16 cellular contexts compared by ENCODE assay signal in genomic region chr11:66557733-66558326, GRCh38. TPM values are rescaled to one million over a fixed set of nuclear protein-coding genes. Genes with fewer than 3 reads are reported as not detected.
DNase-seq lines count a peak whose midpoint lies in the region; ATAC-seq, FAIRE-seq and TF ChIP-seq lines count a peak whose summit lies in the region.
"Had no signal": no experiment of that assay in that cellular context is flagged by ENCODE, and none has a peak within 500 bp of the region (broad histone marks: within the 10 kb centered on the region; RNA-seq: fewer than 3 reads in every experiment).

No MANE protein-coding gene starts in this region.

- no peak overlapping the region for H3K9ac ChIP-seq in IMR-90 (ENCODE audit: low read depth, low read length)
- H3K9ac ChIP-seq in H1 (replicated peaks in 1 of 4; ENCODE audit: extremely low read depth in 1 of 4, low read depth in 3 of 4, low read length in 3 of 4), result no peak overlapping the region
- H3K9ac ChIP-seq: GM23248 had no signal

- WGBS in IMR-90 (ENCODE audit: extremely low coverage in 2 of 2, insufficient read length in 1 of 2), 2 experiments, result 86% methylated on average over 12 of the region's 24 CpGs; no CpG with 5 or more reads in 1 of the 2 experiments
- WGBS in H1 (ENCODE audit: extremely low coverage in 1 of 2, insufficient coverage in 1 of 2, insufficient read length in 1 of 2, insufficient replicate concordance in 2 of 2, low coverage in 1 of 2, low lambda C conversion rate in 2 of 2, missing lambda C conversion rate in 1 of 2), 2 experiments, result 94% methylated on average over 24 of the region's 24 CpGs; no CpG with 5 or more reads in 1 of the 2 experiments

- H2AFZ ChIP-seq in IMR-90 (replicated peaks; ENCODE audit: low read length, poor library complexity) (peak overlapping the region; percentile 8), H1 (ENCODE audit: low read length) (no peak overlapping the region)
- H2AFZ ChIP-seq: GM23248 had no signal

- no peak for TF ChIP-seq EP300 in H1 (IDR thresholded peaks at IDR 0.05; ENCODE audit: borderline replicate concordance in 1 of 2, low read depth in 2 of 2, low read length in 2 of 2)

- H3K27me3 ChIP-seq in IMR-90 (ENCODE audit: control insufficient read depth, insufficient read depth, low read length) (peaks cover 31% of the 10 kb centered on the region), H1 (replicated peaks in 1 of 4; ENCODE audit: control insufficient read depth in 3 of 4, extremely low read depth in 1 of 4, insufficient read depth in 3 of 4, low read length in 3 of 4) (no peaks in the 10 kb centered on the region), uterus (no peaks in the 10 kb centered on the region)
- H3K27me3 ChIP-seq: BE2C had no signal

- dilution Hi-C loops in IMR-90 (cut with HindIII; ENCODE audit: low sequenced_read_pairs, unreplicated experiment), result no loop called here

- TF ChIP-seq POLR2A in IMR-90 (IDR thresholded peaks at IDR 0.05; ENCODE audit: low read depth, low read length), result no peak
- TF ChIP-seq POLR2A in H1 (IDR thresholded peaks at IDR 0.05; ENCODE audit: control extremely low read depth in 1 of 2, low read depth in 2 of 2, low read length in 2 of 2), result no peak
- TF ChIP-seq POLR2A in uterus (IDR thresholded peaks at IDR 0.05), result no peak

- H4K5ac ChIP-seq in IMR-90 (ENCODE audit: low read depth, low read length), result no peak overlapping the region
- no peak overlapping the region for H4K5ac ChIP-seq in H1 (ENCODE audit: insufficient read length, low read depth, low read length)

- H3K9me3 ChIP-seq in IMR-90 (ENCODE audit: control insufficient read depth, insufficient read depth, low read length) (no peaks in the 10 kb centered on the region), H1 (ENCODE audit: insufficient read depth in 2 of 2, low read depth in 1 of 2, low read length in 1 of 2) (no peaks in the 10 kb centered on the region), uterus (no peaks in the 10 kb centered on the region)
- H3K9me3 ChIP-seq: BE2C had no signal

- TF ChIP-seq CTCF in IMR-90 (conservative IDR thresholded peaks at IDR 0.05; ENCODE audit: low read depth, low read length), result no peak
- no peak for TF ChIP-seq CTCF in H1 (IDR thresholded peaks at IDR 0.05; ENCODE audit: control extremely low read depth in 1 of 3, insufficient read depth in 1 of 3, low read depth in 1 of 3, low read length in 3 of 3)
- no peak for TF ChIP-seq CTCF in uterus (IDR thresholded peaks at IDR 0.05)
- TF ChIP-seq CTCF in GM20000 (IDR thresholded peaks at IDR 0.05; ENCODE audit: extremely low read depth, missing control alignments), result no peak

- no TSS peak for BruUV-seq in IMR-90 (replicated peaks; lab: Mats Ljungman, UMichigan)

- H2BK12ac ChIP-seq in H1 (ENCODE audit: low read depth, low read length), result no peak overlapping the region

- H3K18ac ChIP-seq in IMR-90 (ENCODE audit: low read depth, low read length) (no peak overlapping the region), H1 (ENCODE audit: extremely low read depth, low read length) (no peak overlapping the region)

- H3K4me1 ChIP-seq in IMR-90 (ENCODE audit: control insufficient read depth, insufficient read depth, low read length), result peaks cover 2% of the 10 kb centered on the region; the same call in 1 of the 2 replicates
- peaks cover 0 to 2% (median 0%) of the 10 kb centered on the region in 4 experiments; a peak in 1 of 7 replicates for H3K4me1 ChIP-seq in H1 (replicated peaks in 1 of 4; ENCODE audit: control insufficient read depth in 3 of 4, insufficient read depth in 4 of 4, low read length in 3 of 4)
- no peaks in the 10 kb centered on the region for H3K4me1 ChIP-seq in uterus
- H3K4me1 ChIP-seq: BE2C had no signal

- H3K9me1 ChIP-seq in IMR-90 (ENCODE audit: insufficient read depth, low read length), result no peaks in the 10 kb centered on the region

- H3K14ac ChIP-seq in IMR-90 (replicated peaks; ENCODE audit: low read depth, low read length) (no peak overlapping the region), H1 (ENCODE audit: insufficient read length) (no peak overlapping the region)

- H3K23me2 ChIP-seq in H1 (ENCODE audit: low read depth, low read length), result no peaks in the 10 kb centered on the region

- CTCF ChIA-PET in IMR-90 (lab: Yijun Ruan, JAX), result no interaction called here
- CTCF ChIA-PET in H1 (lab: Charles Lee; ENCODE audit: partially characterized antibody), result interaction anchor here (1.1 kb wide), 1 partner anchor 10 kb away, joined by 3 read pairs; no protein-coding TSS in a partner anchor

- ATAC-seq in IMR-90 (ENCODE audit: low read depth) (no peak), HG03139 (IDR thresholded peaks at IDR 0.05; ENCODE audit: unreplicated experiment) (no peak)

- H3K4ac ChIP-seq in IMR-90 (ENCODE audit: low read depth, low read length) (no peak overlapping the region), H1 (replicated peaks; ENCODE audit: insufficient read length, low read depth, low read length) (no peak overlapping the region)

- H3K27ac ChIP-seq in IMR-90 (ENCODE audit: insufficient read depth, low read length), result no peak overlapping the region
- no peak overlapping the region for H3K27ac ChIP-seq in H1 (ENCODE audit: low read depth, low read length)
- no peak overlapping the region for H3K27ac ChIP-seq in uterus
- H3K27ac ChIP-seq: C4-2B, GM23248 had no signal

- H3K56ac ChIP-seq in IMR-90 (ENCODE audit: extremely low read depth, insufficient read depth, low read length) (no peak overlapping the region), H1 (replicated peaks; ENCODE audit: insufficient read length, low read depth, low read length) (no peak overlapping the region)

- no peaks in the 10 kb centered on the region for H3K36me3 ChIP-seq in IMR-90 (ENCODE audit: control insufficient read depth, insufficient read depth, low read length)
- H3K36me3 ChIP-seq in H1 (ENCODE audit: control insufficient read depth in 2 of 4, insufficient read depth in 4 of 4, low read length in 3 of 4), result peaks cover 25 to 58% (median 47%) of the 10 kb centered on the region in 4 experiments
- no peaks in the 10 kb centered on the region for H3K36me3 ChIP-seq in uterus
- H3K36me3 ChIP-seq: BE2C had no signal

- intact Hi-C loops in IMR-90 (cut with micrococcal nuclease), result no loop called here
- intact Hi-C loops in posterior vena cava (cut with DNase I), result loop anchor here in 1 of 2 donors (2.0 kb wide), 1 partner anchor 45 kb away; no protein-coding TSS in a partner anchor
- intact Hi-C loops in uterus (cut with DNase I; ENCODE audit: low total_unique reads), result no loop called here

- DNase-seq in NCI-H2107 treated with DMSO at 0.1 percent for 48 hours (lab: John Stamatoyannopoulos, UW; ENCODE audit: unreplicated experiment), result peak; percentile 3
- no peak for DNase-seq in NCI-H2107 (lab: John Stamatoyannopoulos, UW)
- no peak for DNase-seq in IMR-90
- DNase-seq in H1 (ENCODE audit: low read depth in 1 of 2, low spot score in 2 of 2), result no peak
- peak; percentile 80 for DNase-seq in posterior vena cava (ENCODE audit: low spot score)
- no peak for DNase-seq in uterus
- no peak for DNase-seq in GM20000 (ENCODE audit: low spot score)
- DNase-seq: BE2C; CD4-positive, alpha-beta memory T cell; GM23248; H9 had no signal

- H3K79me1 ChIP-seq in IMR-90 (ENCODE audit: low read depth in 1 of 2, low read length in 2 of 2) (no peaks in the 10 kb centered on the region), H1 (ENCODE audit: low read depth, low read length) (no peaks in the 10 kb centered on the region)

- peak overlapping the region; percentile 50 for H2AK9ac ChIP-seq in IMR-90 (replicated peaks; ENCODE audit: low read depth, low read length, poor library complexity)

- H4K8ac ChIP-seq in IMR-90 (ENCODE audit: low read depth in 2 of 2, low read length in 2 of 2) (no peak overlapping the region), H1 (ENCODE audit: extremely low read depth, insufficient read depth, low read length) (no peak overlapping the region)

- H2BK5ac ChIP-seq in IMR-90 (ENCODE audit: low read depth, low read length, poor library complexity, severe bottlenecking) (no peak overlapping the region), H1 (ENCODE audit: low read depth, low read length) (no peak overlapping the region)

- no peak overlapping the region for H3K4me3 ChIP-seq in IMR-90 (ENCODE audit: insufficient read depth, low read depth, low read length)
- no peak overlapping the region for H3K4me3 ChIP-seq in H1 (ENCODE audit: extremely low read depth in 1 of 4, insufficient read depth in 2 of 4, low read depth in 3 of 4, low read length in 4 of 4)
- H3K4me3 ChIP-seq in uterus, result no peak overlapping the region
- H3K4me3 ChIP-seq: GM23248 had no signal

- no peak for FAIRE-seq in H1 (lab: Jason Lieb, UNC)
- FAIRE-seq: A204.1 had no signal

- in situ Hi-C loops in IMR-90 (cut with MboI; ENCODE audit: low sequenced_read_pairs), result no loop called here

- H2AK5ac ChIP-seq in IMR-90 (ENCODE audit: low read depth, low read length) (no peak overlapping the region), H1 (ENCODE audit: low read depth, low read length) (no peak overlapping the region)

- H2BK20ac ChIP-seq in IMR-90 (ENCODE audit: low read depth, low read length) (no peak overlapping the region), H1 (ENCODE audit: low read length) (peak overlapping the region; percentile 32; the same call in 1 of the 2 replicates)

- H2BK120ac ChIP-seq in IMR-90 (ENCODE audit: low read depth, low read length) (no peak overlapping the region), H1 (replicated peaks; ENCODE audit: low read depth, low read length) (no peak overlapping the region)

- no peak for TF ChIP-seq RAD21 in IMR-90 (IDR thresholded peaks at IDR 0.05; ENCODE audit: low read length)
- TF ChIP-seq RAD21 in H1 (IDR thresholded peaks at IDR 0.05 in 1 of 2, conservative IDR thresholded peaks at IDR 0.05 in 1 of 2; ENCODE audit: low read depth in 2 of 2, low read length in 2 of 2), result no peak

- POLR2A ChIA-PET in IMR-90 (lab: Charles Lee; ENCODE audit: unreplicated experiment) (no interaction called here), H1 (lab: Charles Lee; ENCODE audit: partially characterized antibody) (interaction anchor here (0.9 to 3.6 kb wide), 3 partner anchors 11 to 71 kb away, joined by 3 to 15 read pairs (median 4); partner anchors contain the start of genes ACTN3 and ZDHHC24)

- no peaks in the 10 kb centered on the region for H3K79me2 ChIP-seq in H1 (ENCODE audit: control insufficient read depth in 1 of 2, insufficient read depth in 2 of 2, low read length in 2 of 2)

- no peak overlapping the region for H3K23ac ChIP-seq in IMR-90 (ENCODE audit: low read depth, low read length)
- H3K23ac ChIP-seq in H1 (ENCODE audit: insufficient read length), result no peak overlapping the region

- H4K91ac ChIP-seq in IMR-90 (ENCODE audit: insufficient read depth, low read depth, low read length) (no peak overlapping the region), H1 (replicated peaks; ENCODE audit: insufficient read length, low read length) (no peak overlapping the region)

- H3K4me2 ChIP-seq in IMR-90 (ENCODE audit: low read depth, low read length) (no peak overlapping the region), H1 (ENCODE audit: insufficient read depth in 1 of 2, low read depth in 2 of 2, low read length in 2 of 2) (no peak overlapping the region)

- H4K20me1 ChIP-seq in IMR-90 (ENCODE audit: insufficient read depth, low read length) (no peaks in the 10 kb centered on the region), H1 (replicated peaks in 1 of 2; ENCODE audit: control insufficient read depth in 1 of 2, insufficient read depth in 2 of 2, low read length in 2 of 2) (peaks cover 0 to 5% of the 10 kb centered on the region in 2 experiments)

- H2BK15ac ChIP-seq in IMR-90 (ENCODE audit: low read depth, low read length) (no peak overlapping the region), H1 (ENCODE audit: low read length) (no peak overlapping the region)

RNA-seq across cellular contexts. Expression of gene CTSF, which starts 10.6 kb away (rescaled TPM):
- total RNA-seq in IMR-90 (2012; rRNA removed), result 3.6 and 4.1 TPM in 2 replicates
- 15.2 and 16.0 TPM in 2 replicates for polyA plus RNA-seq in IMR-90 (2012; rRNA removed)
- 15.8 and 25.9 TPM in 2 replicates for polyA plus RNA-seq in IMR-90 (2012; cell fraction: cytosol; rRNA removed)
- 51.7 and 61.9 TPM in 2 replicates for polyA plus RNA-seq in IMR-90 (2012; cell fraction: nucleus; rRNA removed; ENCODE audit: low replicate concordance)
- 0.36 and 0.58 TPM in 2 replicates for total RNA-seq in H1 (2021; fragmentation: NEBNext Ultra II Directional; extraction: Animal tissue kit (Norgen Biotek cat#: 25700))
- 2.3 and 2.6 TPM in 2 replicates for polyA plus RNA-seq in H1 (2011; rRNA removed)
- 2.0 TPM for polyA plus RNA-seq in H1 (2011; cell fraction: cytosol; rRNA removed)
- polyA plus RNA-seq in H1 (2011; cell fraction: nucleus; rRNA removed), result 8.5 TPM
- 2.6 to 3.8 TPM (median 2.9 TPM) in 4 replicates for polyA plus RNA-seq in H1 (2012, experiment 1 of 2)
- polyA plus RNA-seq in H1 (2012, experiment 2 of 2), result 2.9 TPM
- 1.7 TPM for polyA plus RNA-seq in H1 (2013, experiment 1 of 2)
- 1.7 TPM for polyA plus RNA-seq in H1 (2013, experiment 2 of 2)
- polyA minus RNA-seq in H1 (2011; rRNA and poly(A)+ RNA removed), result 3.0 and 5.3 TPM in 2 replicates
- polyA minus RNA-seq in H1 (2011; cell fraction: cytosol; rRNA and poly(A)+ RNA removed), result 2.9 TPM
- polyA minus RNA-seq in H1 (2011; cell fraction: nucleus; rRNA and poly(A)+ RNA removed), result 0.50 TPM
- 10 to 100 TPM; 38.6 to 73.9 TPM for total RNA-seq in posterior vena cava
- total RNA-seq in uterus, result 10 to 100 TPM; 61.2 to 89.1 (median 83.6) TPM
- total RNA-seq: HT-29 had no signal

RNA-seq across cellular contexts. Expression of gene ACTN3, which starts 11.1 kb away (rescaled TPM):
- total RNA-seq in IMR-90 (2012; rRNA removed), result under 0.01 TPM in 2 replicates
- polyA plus RNA-seq in IMR-90 (2012; rRNA removed), result 0.05 and 0.06 TPM in 2 replicates
- 0.04 TPM in 1 of 2 replicates, not detected in the other for polyA plus RNA-seq in IMR-90 (2012; cell fraction: cytosol; rRNA removed)
- polyA plus RNA-seq in IMR-90 (2012; cell fraction: nucleus; rRNA removed; ENCODE audit: low replicate concordance), result 0.31 and 0.55 TPM in 2 replicates
- 28.2 and 30.8 TPM in 2 replicates for total RNA-seq in H1 (2021; fragmentation: NEBNext Ultra II Directional; extraction: Animal tissue kit (Norgen Biotek cat#: 25700))
- polyA plus RNA-seq in H1 (2011; rRNA removed), result 36.7 and 46.2 TPM in 2 replicates
- polyA plus RNA-seq in H1 (2011; cell fraction: cytosol; rRNA removed), result 38.5 TPM
- 243 TPM for polyA plus RNA-seq in H1 (2011; cell fraction: nucleus; rRNA removed)
- polyA plus RNA-seq in H1 (2012, experiment 1 of 2), result 42.8 to 71.4 TPM (median 62.6 TPM) in 4 replicates
- 28.4 TPM for polyA plus RNA-seq in H1 (2012, experiment 2 of 2)
- polyA plus RNA-seq in H1 (2013, experiment 1 of 2), result 12.6 TPM
- polyA plus RNA-seq in H1 (2013, experiment 2 of 2), result 10.9 TPM
- polyA minus RNA-seq in H1 (2011; rRNA and poly(A)+ RNA removed), result 33.9 and 39.3 TPM in 2 replicates
- polyA minus RNA-seq in H1 (2011; cell fraction: cytosol; rRNA and poly(A)+ RNA removed), result 14.0 TPM
- polyA minus RNA-seq in H1 (2011; cell fraction: nucleus; rRNA and poly(A)+ RNA removed), result 32.1 TPM
- under 1 TPM; 0.14 to 0.51 TPM for total RNA-seq in posterior vena cava
- total RNA-seq in uterus, result under 1 TPM in 1 of 4 donors, not detected in 3; 0.46 TPM
- total RNA-seq: Daoy, GM23248, HT-29 had no signal
- polyA plus RNA-seq: CD4-positive, alpha-beta memory T cell; GM23248 had no signal

RNA-seq across cellular contexts. Expression of gene ZDHHC24, which starts 12.0 kb away (rescaled TPM):
- 3.2 and 3.6 TPM in 2 replicates for total RNA-seq in IMR-90 (2012; rRNA removed)
- 10.9 and 18.1 TPM in 2 replicates for polyA plus RNA-seq in IMR-90 (2012; rRNA removed)
- polyA plus RNA-seq in IMR-90 (2012; cell fraction: cytosol; rRNA removed), result 11.6 and 19.1 TPM in 2 replicates
- polyA plus RNA-seq in IMR-90 (2012; cell fraction: nucleus; rRNA removed; ENCODE audit: low replicate concordance), result 4.9 and 7.9 TPM in 2 replicates
- 7.0 and 8.4 TPM in 2 replicates for total RNA-seq in H1 (2021; fragmentation: NEBNext Ultra II Directional; extraction: Animal tissue kit (Norgen Biotek cat#: 25700))
- polyA plus RNA-seq in H1 (2011; rRNA removed), result 9.7 and 15.6 TPM in 2 replicates
- 9.0 TPM for polyA plus RNA-seq in H1 (2011; cell fraction: cytosol; rRNA removed)
- polyA plus RNA-seq in H1 (2011; cell fraction: nucleus; rRNA removed), result 9.8 TPM
- 4.9 to 7.2 TPM (median 5.5 TPM) in 4 replicates for polyA plus RNA-seq in H1 (2012, experiment 1 of 2)
- polyA plus RNA-seq in H1 (2012, experiment 2 of 2), result 4.1 TPM
- polyA plus RNA-seq in H1 (2013, experiment 1 of 2), result 8.8 TPM
- 9.9 TPM for polyA plus RNA-seq in H1 (2013, experiment 2 of 2)
- polyA minus RNA-seq in H1 (2011; rRNA and poly(A)+ RNA removed), result 3.3 TPM in 2 replicates
- 10.1 TPM for polyA minus RNA-seq in H1 (2011; cell fraction: cytosol; rRNA and poly(A)+ RNA removed)
- 4.4 TPM for polyA minus RNA-seq in H1 (2011; cell fraction: nucleus; rRNA and poly(A)+ RNA removed)
- 1 to 10 TPM; 9.0 TPM for total RNA-seq in posterior vena cava
- total RNA-seq in uterus, result 10 to 100 TPM in 2 of 4 donors, 1 to 10 TPM in 1, under 1 TPM in 1; 0.29 to 11.9 (median 8.9) TPM

RNA-seq across cellular contexts. Expression of gene CCDC87, which starts 35.0 kb away (rescaled TPM):
- total RNA-seq in IMR-90 (2012; rRNA removed) (under 0.01 and 0.18 TPM in 2 replicates), posterior vena cava (under 1 TPM; 0.24 to 0.46 TPM), uterus (under 1 TPM in 1 of 4 donors, not detected in 3; 0.52 TPM)
- polyA plus RNA-seq in IMR-90 (2012; rRNA removed) (0.14 and 0.19 TPM in 2 replicates), H1 (2011; rRNA removed) (0.32 and 0.63 TPM in 2 replicates)
- polyA plus RNA-seq in IMR-90 (2012; cell fraction: cytosol; rRNA removed), result 0.10 and 0.15 TPM in 2 replicates
- polyA plus RNA-seq in IMR-90 (2012; cell fraction: nucleus; rRNA removed; ENCODE audit: low replicate concordance), result 0.04 and 0.07 TPM in 2 replicates
- 0.99 and 1.1 TPM in 2 replicates for total RNA-seq in H1 (2021; fragmentation: NEBNext Ultra II Directional; extraction: Animal tissue kit (Norgen Biotek cat#: 25700))
- 0.25 TPM for polyA plus RNA-seq in H1 (2011; cell fraction: cytosol; rRNA removed)
- 0.68 TPM for polyA plus RNA-seq in H1 (2011; cell fraction: nucleus; rRNA removed)
- polyA plus RNA-seq in H1 (2012, experiment 1 of 2), result 0.43 to 0.65 TPM (median 0.54 TPM) in 4 replicates
- polyA plus RNA-seq in H1 (2012, experiment 2 of 2), result 0.92 TPM
- polyA plus RNA-seq in H1 (2013, experiment 1 of 2), result 0.36 TPM
- 0.33 TPM for polyA plus RNA-seq in H1 (2013, experiment 2 of 2)
- 0.80 and 1.3 TPM in 2 replicates for polyA minus RNA-seq in H1 (2011; rRNA and poly(A)+ RNA removed)
- polyA minus RNA-seq in H1 (2011; cell fraction: cytosol; rRNA and poly(A)+ RNA removed), result 0.51 TPM
- polyA minus RNA-seq in H1 (2011; cell fraction: nucleus; rRNA and poly(A)+ RNA removed), result 2.3 TPM
- total RNA-seq: CD4-positive, alpha-beta memory T cell; Daoy had no signal

RNA-seq across cellular contexts. Expression of gene CCS, which starts 35.2 kb away (rescaled TPM):
- total RNA-seq in IMR-90 (2012; rRNA removed), result 20.1 and 21.4 TPM in 2 replicates
- polyA plus RNA-seq in IMR-90 (2012; rRNA removed), result 53.0 and 54.6 TPM in 2 replicates
- 33.9 and 50.0 TPM in 2 replicates for polyA plus RNA-seq in IMR-90 (2012; cell fraction: cytosol; rRNA removed)
- polyA plus RNA-seq in IMR-90 (2012; cell fraction: nucleus; rRNA removed; ENCODE audit: low replicate concordance), result 401 and 499 TPM in 2 replicates
- total RNA-seq in H1 (2021; fragmentation: NEBNext Ultra II Directional; extraction: Animal tissue kit (Norgen Biotek cat#: 25700)), result 35.2 and 37.1 TPM in 2 replicates
- polyA plus RNA-seq in H1 (2011; rRNA removed), result 37.7 and 57.7 TPM in 2 replicates
- 62.4 TPM for polyA plus RNA-seq in H1 (2011; cell fraction: cytosol; rRNA removed)
- polyA plus RNA-seq in H1 (2011; cell fraction: nucleus; rRNA removed), result 104 TPM
- 55.1 to 70.7 TPM (median 62.8 TPM) in 4 replicates for polyA plus RNA-seq in H1 (2012, experiment 1 of 2)
- 30.4 TPM for polyA plus RNA-seq in H1 (2012, experiment 2 of 2)
- 32.0 TPM for polyA plus RNA-seq in H1 (2013, experiment 1 of 2)
- polyA plus RNA-seq in H1 (2013, experiment 2 of 2), result 33.7 TPM
- 21.6 and 22.1 TPM in 2 replicates for polyA minus RNA-seq in H1 (2011; rRNA and poly(A)+ RNA removed)
- 32.1 TPM for polyA minus RNA-seq in H1 (2011; cell fraction: cytosol; rRNA and poly(A)+ RNA removed)
- polyA minus RNA-seq in H1 (2011; cell fraction: nucleus; rRNA and poly(A)+ RNA removed), result 30.1 TPM
- total RNA-seq in posterior vena cava, result 10 to 100 TPM; 18.8 to 31.8 TPM
- 10 to 100 TPM; 13.5 to 52.0 (median 42.9) TPM for total RNA-seq in uterus

Comparison
In these comparisons a context has a peak if more than half of its experiments do, and no peak if none do; other contexts are left out.
1. DNase-seq: peak in NCI-H2107 treated with DMSO at 0.1 percent for 48 hours (single experiment) and posterior vena cava (single experiment); none in NCI-H2107 (single experiment), IMR-90 (single experiment), H1 (0 of 2), uterus (0 of 2) and GM20000 (single experiment).
2. RNA of gene ACTN3, which starts 11.1 kb away (total RNA-seq): 28.2 to 30.8 TPM in H1; 0.14 to 0.51 TPM in posterior vena cava, under 0.01 TPM in IMR-90 and 0.46 TPM in uterus; every median in the first group is over 10 times any median in the second.